In genomic region chr17:29732209-29732608, GRCh38 we compare ENCODE assay signal across 23 cellular contexts.
DNase-seq lines count a peak whose midpoint lies in the region; ATAC-seq and TF ChIP-seq lines count a peak whose summit lies in the region.
"Had no signal": no experiment of that assay in that cellular context is flagged by ENCODE, and none has a peak within 500 bp of the region (broad histone marks: within the 10 kb centered on the region; RNA-seq: fewer than 3 reads in every experiment).

No MANE protein-coding gene starts in this region.

- 36 to 37% methylated on average over 1 of the region's 1 CpG for WGBS in heart right ventricle, 2 donors
- WGBS in SK-N-SH (ENCODE audit: low lambda C conversion rate): 29% methylated on average over 1 of the region's 1 CpG
- 95 to 98% methylated on average over 1 of the region's 1 CpG for WGBS in thyroid gland, 2 donors

- DNase-seq in heart right ventricle (no peak), Right ventricle myocardium inferior (ENCODE audit: missing footprints) (no peak), SK-N-SH (no peak), thyroid gland (no peak), NCI-H1694 treated with DMSO at 0.1 percent for 48 hours (lab: John Stamatoyannopoulos, UW) (no peak), glomerular visceral epithelial cell (ENCODE audit: extremely low spot score) (no peak)
- DNase-seq: activated CD4-positive, alpha-beta memory T cell treated with anti-CD3 and anti-CD28 coated beads for 36 hours; activated CD4-positive, CD25-positive, alpha-beta regulatory T cell; activated gamma-delta T cell; aorta; DMS153; MM.1S; NCI-H1436 treated with DMSO at 0.1 percent for 48 hours; NCI-H2171; retina; SIG-M5; T-helper 2 cell; testis had no signal

- peak overlapping the region in 1 of 10 donors; percentile 10 for H3K4me3 ChIP-seq in heart right ventricle
- no peak overlapping the region for H3K4me3 ChIP-seq in SK-N-SH (ENCODE audit: low read depth in 2 of 2, low read length in 1 of 2)
- H3K4me3 ChIP-seq in muscle layer of colon (ENCODE audit: low read depth in 1 of 2, low read length in 2 of 2): peak overlapping the region in 1 of 2 donors; percentile 33
- no peak overlapping the region for H3K4me3 ChIP-seq in thyroid gland (replicated peaks in 1 of 3)
- H3K4me3 ChIP-seq: gastroesophageal sphincter, testis had no signal

- peaks cover 14% of the 10 kb centered on the region; the same call in 1 of the 2 replicates for H3K79me2 ChIP-seq in SK-N-SH (ENCODE audit: insufficient read depth)

- TF ChIP-seq EP300 in SK-N-SH (IDR thresholded peaks at IDR 0.05; ENCODE audit: borderline replicate concordance in 1 of 2, low read depth in 1 of 2, low read length in 1 of 2): peak in 1 of 2 experiments; percentile 86; a peak in 2 of 4 replicates

- no peak overlapping the region for H2AFZ ChIP-seq in SK-N-SH (ENCODE audit: low read depth)

- intact Hi-C loops in heart right ventricle (cut with DNase I) (no loop called here), Right ventricle myocardium inferior (cut with DNase I) (no loop called here), thyroid gland (cut with DNase I) (no loop called here)

- H3K4me1 ChIP-seq in heart right ventricle (peaks cover 0 to 51% (median 33%) of the 10 kb centered on the region in 9 donors), SK-N-SH (ENCODE audit: control insufficient read depth in 1 of 2, insufficient read depth in 2 of 2, low read depth in 1 of 2, low read length in 1 of 2) (peaks cover 24 to 40% of the 10 kb centered on the region in 2 experiments; a peak in 3 of 4 replicates), muscle layer of colon (ENCODE audit: insufficient read depth, low read length) (peaks cover 24% of the 10 kb centered on the region), thyroid gland (peaks cover 8 to 19% of the 10 kb centered on the region in 2 donors)
- H3K4me1 ChIP-seq: testis had no signal

- H3K9me2 ChIP-seq in SK-N-SH: no peaks in the 10 kb centered on the region

- POLR2A ChIA-PET in SK-N-SH (lab: Yijun Ruan, JAX): interaction anchor here (0.6 kb wide), 1 partner anchor 408 kb away, joined by 3 read pairs; no protein-coding TSS in a partner anchor

- no peaks in the 10 kb centered on the region for H3K27me3 ChIP-seq in heart right ventricle
- H3K27me3 ChIP-seq in SK-N-SH (ENCODE audit: insufficient read depth): no peaks in the 10 kb centered on the region
- no peaks in the 10 kb centered on the region for H3K27me3 ChIP-seq in muscle layer of colon (ENCODE audit: control insufficient read depth in 1 of 2, insufficient read depth in 2 of 2, low read length in 2 of 2)
- H3K27me3 ChIP-seq in thyroid gland: no peaks in the 10 kb centered on the region
- H3K27me3 ChIP-seq: gastroesophageal sphincter, testis had no signal

- no peak overlapping the region for H3K4me2 ChIP-seq in SK-N-SH

- no peak for TF ChIP-seq POLR2A in thyroid gland (IDR thresholded peaks at IDR 0.05)

- H3K36me3 ChIP-seq in heart right ventricle: peaks cover 0 to 13% (median 0%) of the 10 kb centered on the region in 9 donors
- H3K36me3 ChIP-seq in SK-N-SH (replicated peaks in 1 of 2; ENCODE audit: control insufficient read depth in 1 of 2, insufficient read depth in 2 of 2, low read length in 1 of 2): peaks cover 1 to 14% of the 10 kb centered on the region in 2 experiments
- no peaks in the 10 kb centered on the region for H3K36me3 ChIP-seq in muscle layer of colon (ENCODE audit: insufficient read depth, low read length)
- no peaks in the 10 kb centered on the region for H3K36me3 ChIP-seq in thyroid gland

- H3K9me3 ChIP-seq in heart right ventricle: peaks cover 0 to 8% (median 0%) of the 10 kb centered on the region in 11 donors
- H3K9me3 ChIP-seq in SK-N-SH: no peaks in the 10 kb centered on the region
- H3K9me3 ChIP-seq in muscle layer of colon (ENCODE audit: low read length): no peaks in the 10 kb centered on the region
- H3K9me3 ChIP-seq in thyroid gland: no peaks in the 10 kb centered on the region
- H3K9me3 ChIP-seq: gastroesophageal sphincter, testis had no signal

- TF ChIP-seq RAD21 in SK-N-SH (IDR thresholded peaks at IDR 0.05; ENCODE audit: low read length): peak; percentile 11; the same call in 1 of the 2 replicates

- no peaks in the 10 kb centered on the region for H4K20me1 ChIP-seq in SK-N-SH (ENCODE audit: insufficient read depth)

- CTCF ChIA-PET in SK-N-SH (lab: Yijun Ruan, JAX): interaction anchor here (0.6 to 1.9 kb wide), 7 partner anchors 9 to 367 kb away, joined by 3 to 7 read pairs (median 5); no protein-coding TSS in a partner anchor

- no peak for TF ChIP-seq CTCF in heart right ventricle (IDR thresholded peaks at IDR 0.05)
- no peak for TF ChIP-seq CTCF in SK-N-SH (IDR thresholded peaks at IDR 0.05)
- TF ChIP-seq CTCF in thyroid gland (IDR thresholded peaks at IDR 0.05): no peak

- H3F3A ChIP-seq in SK-N-SH (replicated peaks; ENCODE audit: insufficient read depth): peaks cover 6% of the 10 kb centered on the region

- no peak overlapping the region for H3K9ac ChIP-seq in SK-N-SH
- H3K9ac ChIP-seq in muscle layer of colon (ENCODE audit: low read length): no peak overlapping the region

- no peak for ATAC-seq in heart right ventricle
- ATAC-seq in Right ventricle myocardium inferior: no peak
- ATAC-seq in GM19452 (IDR thresholded peaks at IDR 0.05; ENCODE audit: unreplicated experiment): no peak
- ATAC-seq: esophagus mucosa, gastroesophageal sphincter had no signal

- H3K27ac ChIP-seq in heart right ventricle (peak overlapping the region; percentile 34 to 83 (median 70)), SK-N-SH (ENCODE audit: low read depth in 2 of 2, low read length in 1 of 2) (peak overlapping the region in 1 of 2 experiments; percentile 97; a peak in 2 of 4 replicates), muscle layer of colon (ENCODE audit: low read depth, low read length) (peak overlapping the region; percentile 68), thyroid gland (peak overlapping the region in 2 of 3 donors; percentile 18 to 56)
- H3K27ac ChIP-seq: C4-2B, testis had no signal

TF ChIP-seq in SK-N-SH, 30 proteins besides CTCF, POLR2A, EP300 and RAD21:
- TF ChIP-seq GATA2 (CRISPR knock-in tag; IDR thresholded peaks at IDR 0.05): 0 out of 2 replicates have a peak, but pooled peaks have one; percentile 15
- TF ChIP-seq YY1 (IDR thresholded peaks at IDR 0.05; ENCODE audit: low read depth): no peak
- no peak for TF ChIP-seq ZBTB33 (IDR thresholded peaks at IDR 0.05; ENCODE audit: borderline replicate concordance, low read depth)
- TF ChIP-seq IRF3 (IDR thresholded peaks at IDR 0.05; ENCODE audit: low read depth, low read length): no peak
- TF ChIP-seq FOSL2 (IDR thresholded peaks at IDR 0.05; ENCODE audit: borderline replicate concordance, low read depth): no peak
- TF ChIP-seq RXRA (IDR thresholded peaks at IDR 0.05; ENCODE audit: borderline replicate concordance, low read depth): no peak
- peak; percentile 53; the same call in 1 of the 2 replicates for TF ChIP-seq MXI1 (IDR thresholded peaks at IDR 0.05; ENCODE audit: low read depth, low read length)
- peak; percentile 46 for TF ChIP-seq CHD2 (IDR thresholded peaks at IDR 0.05; ENCODE audit: low read length, partially characterized antibody)
